Comparison of ENCODE assay signal across 8 cellular contexts in genomic region chr2:217279571-217279970, GRCh38.
DNase-seq lines count a peak whose midpoint lies in the region; ATAC-seq and TF ChIP-seq lines count a peak whose summit lies in the region.
"Had no signal": no experiment of that assay in that cellular context is flagged by ENCODE, and none has a peak within 500 bp of the region (broad histone marks: within the 10 kb centered on the region; RNA-seq: fewer than 3 reads in every experiment).

No MANE protein-coding gene starts in this region.

- H3K9ac ChIP-seq in mammary epithelial cell (ENCODE audit: insufficient read depth, low read length): no peak overlapping the region

- no peak overlapping the region for H3K4me2 ChIP-seq in mammary epithelial cell (ENCODE audit: insufficient read depth, low read depth, low read length)

- H3K27me3 ChIP-seq in mammary epithelial cell (ENCODE audit: insufficient read depth, low read length) (no peaks in the 10 kb centered on the region), upper lobe of right lung (no peaks in the 10 kb centered on the region)

- no peak overlapping the region for H3K27ac ChIP-seq in mammary epithelial cell (ENCODE audit: insufficient read depth, low read depth, low read length)
- no peak overlapping the region for H3K27ac ChIP-seq in upper lobe of right lung

- TF ChIP-seq CTCF in mammary epithelial cell (conservative IDR thresholded peaks at IDR 0.05 in 1 of 2, IDR thresholded peaks at IDR 0.05 in 1 of 2; ENCODE audit: extremely low read depth in 1 of 2, insufficient read depth in 1 of 2, low read depth in 1 of 2, low read length in 2 of 2) (no peak), upper lobe of right lung (IDR thresholded peaks at IDR 0.05) (no peak)

- no peaks in the 10 kb centered on the region for H3K36me3 ChIP-seq in mammary epithelial cell (ENCODE audit: insufficient read depth, low read length)
- no peaks in the 10 kb centered on the region for H3K36me3 ChIP-seq in upper lobe of right lung

- H3K4me3 ChIP-seq in mammary epithelial cell (replicated peaks in 1 of 3; ENCODE audit: insufficient read depth in 1 of 3, low read depth in 2 of 3, low read length in 3 of 3): no peak overlapping the region
- no peak overlapping the region for H3K4me3 ChIP-seq in upper lobe of right lung

- dilution Hi-C loops in mammary epithelial cell (cut with HindIII; ENCODE audit: low sequenced_read_pairs): no loop called here

- DNase-seq in HS-5 (ENCODE audit: low read depth) (peak; percentile 88), mammary epithelial cell (peak; percentile 75), islet precursor cell (peak; percentile 68), upper lobe of right lung (no peak)
- no peak for DNase-seq in central memory CD4-positive, alpha-beta T cell
- no peak for DNase-seq in activated CD4-positive, CD25-positive, alpha-beta regulatory T cell (lab: John Stamatoyannopoulos, UW)
- DNase-seq: NCI-H2227 treated with DMSO at 0.1 percent for 48 hours had no signal

- BruUV-seq in mammary epithelial cell (replicated peaks; lab: Mats Ljungman, UMichigan): no TSS peak

- H2AFZ ChIP-seq in mammary epithelial cell (ENCODE audit: low read depth, low read length): no peak overlapping the region

- H4K20me1 ChIP-seq in mammary epithelial cell (ENCODE audit: insufficient read depth, low read length): no peaks in the 10 kb centered on the region

- no peaks in the 10 kb centered on the region for H3K79me2 ChIP-seq in mammary epithelial cell (ENCODE audit: insufficient read depth, low read length)

- H3K4me1 ChIP-seq in mammary epithelial cell (ENCODE audit: insufficient read depth, low read length) (peaks cover 35% of the 10 kb centered on the region), upper lobe of right lung (no peaks in the 10 kb centered on the region)

- in situ Hi-C loops in mammary epithelial cell (cut with MboI; ENCODE audit: low sequenced_read_pairs in 2 of 2): no loop called here

- peak; percentile 10 for ATAC-seq in upper lobe of right lung
- ATAC-seq in HG03442 (IDR thresholded peaks at IDR 0.05; ENCODE audit: unreplicated experiment): no peak

- intact Hi-C loops in mammary epithelial cell (cut with micrococcal nuclease) (loop anchor here (5.0 kb wide), 2 partner anchors 433 to 597 kb away; no protein-coding TSS in a partner anchor), upper lobe of right lung (cut with DNase I) (no loop called here)

- CTCF ChIA-PET in mammary epithelial cell (lab: Charles Lee; ENCODE audit: low non-redundant PET): no interaction called here

- H3K9me3 ChIP-seq in mammary epithelial cell (replicated peaks; ENCODE audit: insufficient read depth, low read length) (no peaks in the 10 kb centered on the region), upper lobe of right lung (no peaks in the 10 kb centered on the region)

Comparison
In these comparisons a context has a peak if more than half of its experiments do, and no peak if none do; other contexts are left out.
1. DNase-seq: peak in HS-5 (single experiment), mammary epithelial cell (single experiment) and islet precursor cell (single experiment); none in upper lobe of right lung (single experiment), central memory CD4-positive, alpha-beta T cell (single experiment) and activated CD4-positive, CD25-positive, alpha-beta regulatory T cell (0 of 4).